ENCODE assay signal across 9 cellular contexts in the genomic region with DNA sequence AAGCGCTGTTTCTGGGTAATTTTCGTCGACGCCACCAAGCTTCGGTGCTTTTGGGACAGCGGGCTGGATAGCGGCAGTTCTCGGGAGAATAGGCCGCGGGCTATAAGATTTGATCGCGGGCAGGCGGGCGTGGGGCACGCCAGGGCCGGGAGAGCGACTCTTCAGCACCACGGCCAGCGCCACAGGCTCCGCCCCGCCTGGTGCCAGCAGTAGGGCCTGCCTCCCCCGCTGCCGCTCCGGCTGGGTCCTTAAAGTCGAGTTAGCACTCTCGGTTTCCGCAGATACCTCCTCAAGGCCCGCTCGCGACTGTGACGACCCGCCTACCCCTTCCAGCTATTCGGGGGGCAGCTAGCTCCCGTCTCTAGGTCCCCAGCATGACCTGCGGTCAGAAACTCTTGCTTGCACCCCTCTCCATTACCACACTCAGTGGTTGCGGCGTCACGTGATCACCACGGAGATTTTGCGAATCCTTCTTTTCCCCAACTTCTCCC. TPM values are rescaled to one million over a fixed set of nuclear protein-coding genes. Genes with fewer than 3 reads are reported as not detected.
DNase-seq lines count a peak whose midpoint lies in the region; ATAC-seq and TF ChIP-seq lines count a peak whose summit lies in the region.
"Had no signal": no experiment of that assay in that cellular context is flagged by ENCODE, and none has a peak within 500 bp of the region (broad histone marks: within the 10 kb centered on the region; RNA-seq: fewer than 3 reads in every experiment).

No MANE protein-coding gene starts in this region.

- POLR2A ChIA-PET in activated CD4-positive, alpha-beta memory T cell treated with anti-CD3 and anti-CD28 coated beads for 36 hours (lab: Charles Lee), result no interaction called here

- no peaks in the 10 kb centered on the region for H3K9me3 Mint-ChIP-seq in Calu3 (ENCODE audit: low read depth, unreplicated experiment)
- H3K9me3 Mint-ChIP-seq in activated CD4-positive, alpha-beta memory T cell treated with anti-CD3 and anti-CD28 coated beads for 36 hours, result peaks cover 5% of the 10 kb centered on the region

- no peaks in the 10 kb centered on the region for H3K79me2 ChIP-seq in parathyroid adenoma

- no peaks in the 10 kb centered on the region for H3K9me3 ChIP-seq in parathyroid adenoma (ENCODE audit: control insufficient read depth, low read length)

- BruUV-seq in Calu3 (replicated peaks; lab: Mats Ljungman, UMichigan), result no TSS peak

- H3K9ac ChIP-seq in parathyroid adenoma, result no peak overlapping the region

- H3K36me3 Mint-ChIP-seq in Calu3 (ENCODE audit: insufficient read depth, unreplicated experiment), result peaks cover 9% of the 10 kb centered on the region
- H3K36me3 Mint-ChIP-seq in activated CD4-positive, alpha-beta memory T cell treated with anti-CD3 and anti-CD28 coated beads for 36 hours, result peaks cover 12% of the 10 kb centered on the region

- H3K4me1 Mint-ChIP-seq in Calu3 (ENCODE audit: low read depth, unreplicated experiment), result no peaks in the 10 kb centered on the region
- H3K4me1 Mint-ChIP-seq in activated CD4-positive, alpha-beta memory T cell treated with anti-CD3 and anti-CD28 coated beads for 36 hours (ENCODE audit: low read depth), result peaks cover 5% of the 10 kb centered on the region

- H3K4me3 Mint-ChIP-seq in Calu3 (ENCODE audit: low read depth, unreplicated experiment), result peak overlapping the region; percentile 57
- no peak overlapping the region for H3K4me3 Mint-ChIP-seq in activated CD4-positive, alpha-beta memory T cell treated with anti-CD3 and anti-CD28 coated beads for 36 hours

- DNase-seq in Calu3, result peak; percentile 72
- peak; percentile 68 for DNase-seq in activated CD4-positive, alpha-beta memory T cell treated with anti-CD3 and anti-CD28 coated beads for 36 hours
- DNase-seq in foreskin keratinocyte, result peak in 1 of 2 donors; percentile 16

- H3K27me3 ChIP-seq in foreskin keratinocyte, result peaks cover 62% of the 10 kb centered on the region
- H3K27me3 ChIP-seq in parathyroid adenoma (ENCODE audit: control insufficient read depth, insufficient read depth, low read length), result peaks cover 12% of the 10 kb centered on the region

- peak overlapping the region; percentile 59 for H2AFZ ChIP-seq in parathyroid adenoma

- H3K27ac ChIP-seq in foreskin keratinocyte (no peak overlapping the region), parathyroid adenoma (no peak overlapping the region)

- H3K4me1 ChIP-seq in foreskin keratinocyte (no peaks in the 10 kb centered on the region), parathyroid adenoma (no peaks in the 10 kb centered on the region)

- ATAC-seq in HG03066 (IDR thresholded peaks at IDR 0.05; ENCODE audit: low read depth, unreplicated experiment), result peak; percentile 73
- peak; percentile 93 for ATAC-seq in foreskin keratinocyte
- ATAC-seq in GM21528 (IDR thresholded peaks at IDR 0.05; ENCODE audit: low FRiP score, unreplicated experiment), result no peak
- ATAC-seq in HG02798 (IDR thresholded peaks at IDR 0.05; ENCODE audit: poor library complexity, unreplicated experiment), result no peak
- ATAC-seq in HG03565 (IDR thresholded peaks at IDR 0.05; ENCODE audit: unreplicated experiment), result no peak

- H3K27ac Mint-ChIP-seq in Calu3 (ENCODE audit: unreplicated experiment), result no peak overlapping the region
- H3K27ac Mint-ChIP-seq in activated CD4-positive, alpha-beta memory T cell treated with anti-CD3 and anti-CD28 coated beads for 36 hours, result no peak overlapping the region

- CTCF ChIA-PET in Calu3 (lab: Charles Lee), result no interaction called here
- CTCF ChIA-PET in activated CD4-positive, alpha-beta memory T cell treated with anti-CD3 and anti-CD28 coated beads for 36 hours (lab: Charles Lee), result no interaction called here

- peak overlapping the region; percentile 47 for H3K4me2 ChIP-seq in parathyroid adenoma (ENCODE audit: low read length)

- TF ChIP-seq CTCF in Calu3 (IDR thresholded peaks at IDR 0.05; ENCODE audit: unreplicated experiment) (no peak), foreskin keratinocyte (conservative IDR thresholded peaks at IDR 0.05) (no peak), parathyroid adenoma (IDR thresholded peaks at IDR 0.05) (no peak)

- H3K4me3 ChIP-seq in parathyroid adenoma (ENCODE audit: low read depth, low read length), result no peak overlapping the region

- H3K36me3 ChIP-seq in parathyroid adenoma (ENCODE audit: control insufficient read depth, insufficient read depth, low read length), result no peaks in the 10 kb centered on the region

- no peaks in the 10 kb centered on the region for H3K27me3 Mint-ChIP-seq in Calu3 (ENCODE audit: unreplicated experiment)
- H3K27me3 Mint-ChIP-seq in activated CD4-positive, alpha-beta memory T cell treated with anti-CD3 and anti-CD28 coated beads for 36 hours, result peaks cover 59% of the 10 kb centered on the region

- intact Hi-C loops in Calu3 (cut with micrococcal nuclease; ENCODE audit: unreplicated experiment), result no loop called here
- intact Hi-C loops in activated CD4-positive, alpha-beta memory T cell treated with anti-CD3 and anti-CD28 coated beads for 36 hours (cut with micrococcal nuclease), result loop anchor here (1.0 kb wide), 1 partner anchor 10 kb away; a partner anchor contains a TSS

RNA-seq across cellular contexts. Expression of a gene that starts 9.4 kb away (rescaled TPM):
- total RNA-seq in Calu3 (2022) (not detected in 2 replicates), foreskin keratinocyte (not detected in 2 replicates)
- not detected for total RNA-seq in activated CD4-positive, alpha-beta memory T cell treated with anti-CD3 and anti-CD28 coated beads for 36 hours
- polyA plus RNA-seq in foreskin keratinocyte, result not detected in 2 replicates
- total RNA-seq: activated naive CD4-positive, alpha-beta T cell treated with anti-CD3 and anti-CD28 coated beads, Interleukin-2, amount 50 U/mL, for 72 hours had no signal

Comparison
In these comparisons a context has a peak if more than half of its experiments do, and no peak if none do; other contexts are left out.
1. ATAC-seq: peak in HG03066 (single experiment) and foreskin keratinocyte (single experiment); none in GM21528 (single experiment), HG02798 (single experiment) and HG03565 (single experiment).